Comparison of ENCODE assay signal across 8 cellular contexts in genomic region chr19:42254083-42254849, GRCh38. TPM values are rescaled to one million over a fixed set of nuclear protein-coding genes. Genes with fewer than 3 reads are reported as not detected.
DNase-seq lines count a peak whose midpoint lies in the region; ATAC-seq and TF ChIP-seq lines count a peak whose summit lies in the region.

No MANE protein-coding gene starts in this region.

- no peaks in the 10 kb centered on the region for H3K9me3 Mint-ChIP-seq in activated T-helper 1 cell treated with anti-CD3 and anti-CD28 coated beads, Interleukin-12 subunit alpha, Interleukin-12 subunit beta, Interleukin-2, Interleukin-4 antibody, amounts not matched to agents 30 ng/mL and 10 ng/mL and 1 ng/mL, durations not matched to agents 14 hours and 24 hours and 36 hours
- H3K9me3 Mint-ChIP-seq in nephron = no peaks in the 10 kb centered on the region

- peak overlapping the region; percentile 89 for H3K4me3 ChIP-seq in fibroblast of mammary gland (ENCODE audit: control insufficient read depth, low read depth, low read length)

- peaks cover 8% of the 10 kb centered on the region for H3K36me3 Mint-ChIP-seq in activated T-helper 1 cell treated with anti-CD3 and anti-CD28 coated beads, Interleukin-12 subunit alpha, Interleukin-12 subunit beta, Interleukin-2, Interleukin-4 antibody, amounts not matched to agents 30 ng/mL and 10 ng/mL and 1 ng/mL, durations not matched to agents 14 hours and 24 hours and 36 hours (ENCODE audit: low read depth)
- H3K36me3 Mint-ChIP-seq in nephron (ENCODE audit: low read depth) = peaks cover 9% of the 10 kb centered on the region

- peaks cover 9% of the 10 kb centered on the region for H3K27me3 Mint-ChIP-seq in activated T-helper 1 cell treated with anti-CD3 and anti-CD28 coated beads, Interleukin-12 subunit alpha, Interleukin-12 subunit beta, Interleukin-2, Interleukin-4 antibody, amounts not matched to agents 30 ng/mL and 10 ng/mL and 1 ng/mL, durations not matched to agents 14 hours and 24 hours and 36 hours (ENCODE audit: insufficient read depth)
- H3K27me3 Mint-ChIP-seq in nephron (ENCODE audit: low read depth) = no peaks in the 10 kb centered on the region

- peak overlapping the region; percentile 74 for H3K4me3 Mint-ChIP-seq in activated T-helper 1 cell treated with anti-CD3 and anti-CD28 coated beads, Interleukin-12 subunit alpha, Interleukin-12 subunit beta, Interleukin-2, Interleukin-4 antibody, amounts not matched to agents 30 ng/mL and 10 ng/mL and 1 ng/mL, durations not matched to agents 14 hours and 24 hours and 36 hours
- H3K4me3 Mint-ChIP-seq in nephron = peak overlapping the region; percentile 78 to 83 (median 83)

- intact Hi-C loops in activated T-helper 1 cell treated with anti-CD3 and anti-CD28 coated beads, Interleukin-12 subunit alpha, Interleukin-12 subunit beta, Interleukin-2, Interleukin-4 antibody, amounts not matched to agents 30 ng/mL and 10 ng/mL and 1 ng/mL, durations not matched to agents 14 hours and 24 hours and 36 hours (cut with micrococcal nuclease) = loop anchor here (1.0 kb wide), 1 partner anchor 10 kb away; no protein-coding TSS in a partner anchor

- peaks cover 19% of the 10 kb centered on the region for H3K4me1 Mint-ChIP-seq in activated T-helper 1 cell treated with anti-CD3 and anti-CD28 coated beads, Interleukin-12 subunit alpha, Interleukin-12 subunit beta, Interleukin-2, Interleukin-4 antibody, amounts not matched to agents 30 ng/mL and 10 ng/mL and 1 ng/mL, durations not matched to agents 14 hours and 24 hours and 36 hours (ENCODE audit: low read depth)
- peaks cover 16% of the 10 kb centered on the region for H3K4me1 Mint-ChIP-seq in nephron

- TF ChIP-seq CTCF in fibroblast of mammary gland (conservative IDR thresholded peaks at IDR 0.05; ENCODE audit: control insufficient read depth, insufficient read depth, low read depth, low read length) (no peak), nephron (IDR thresholded peaks at IDR 0.05; ENCODE audit: unreplicated experiment in 3 of 3) (no peak)

- peak overlapping the region; percentile 40 for H3K27ac Mint-ChIP-seq in activated T-helper 1 cell treated with anti-CD3 and anti-CD28 coated beads, Interleukin-12 subunit alpha, Interleukin-12 subunit beta, Interleukin-2, Interleukin-4 antibody, amounts not matched to agents 30 ng/mL and 10 ng/mL and 1 ng/mL, durations not matched to agents 14 hours and 24 hours and 36 hours
- peak overlapping the region in 2 of 3 experiments; percentile 44 to 94 for H3K27ac Mint-ChIP-seq in nephron

- peak; percentile 16 for DNase-seq in DMS79 treated with DMSO at 0.1 percent for 48 hours (lab: John Stamatoyannopoulos, UW)
- DNase-seq in OCI-M1 (lab: John Stamatoyannopoulos, UW) = peak; percentile 91
- DNase-seq in activated T-helper 1 cell treated with anti-CD3 and anti-CD28 coated beads, Interleukin-12 subunit alpha, Interleukin-12 subunit beta, Interleukin-2, Interleukin-4 antibody, amounts not matched to agents 30 ng/mL and 10 ng/mL and 1 ng/mL, durations not matched to agents 14 hours and 24 hours and 36 hours (ENCODE audit: low spot score) = peak; percentile 69
- peak; percentile 41 for DNase-seq in fibroblast of mammary gland (ENCODE audit: low read depth)
- peak; percentile 81 for DNase-seq in stimulated activated naive CD8-positive, alpha-beta T cell treated with anti-CD3 and anti-CD28 coated beads, Interleukin-15, Interleukin-2, amounts not matched to agents 100 U/mL and 50 U/mL, for 24 hours

- peak; percentile 33 for ATAC-seq in HG02759 (IDR thresholded peaks at IDR 0.05; ENCODE audit: unreplicated experiment)
- ATAC-seq in stimulated activated naive CD8-positive, alpha-beta T cell treated with anti-CD3 and anti-CD28 coated beads, Interleukin-15, Interleukin-2, amounts not matched to agents 100 U/mL and 50 U/mL, for 24 hours = peak; percentile 28
- ATAC-seq in HG03520 (IDR thresholded peaks at IDR 0.05; ENCODE audit: unreplicated experiment) = no peak

RNA-seq across cellular contexts. Expression of gene ERF, which starts 0.7 kb away (rescaled TPM):
- 71.9 and 78.4 TPM in 2 replicates for total RNA-seq in activated T-helper 1 cell treated with anti-CD3 and anti-CD28 coated beads, Interleukin-12 subunit alpha, Interleukin-12 subunit beta, Interleukin-2, Interleukin-4 antibody, amounts not matched to agents 30 ng/mL and 10 ng/mL and 1 ng/mL, durations not matched to agents 14 hours and 24 hours and 36 hours

RNA-seq across cellular contexts. Expression of gene GSK3A, which starts 11.9 kb away (rescaled TPM):
- 56.6 and 57.2 TPM in 2 replicates for total RNA-seq in activated T-helper 1 cell treated with anti-CD3 and anti-CD28 coated beads, Interleukin-12 subunit alpha, Interleukin-12 subunit beta, Interleukin-2, Interleukin-4 antibody, amounts not matched to agents 30 ng/mL and 10 ng/mL and 1 ng/mL, durations not matched to agents 14 hours and 24 hours and 36 hours

RNA-seq across cellular contexts. Expression of gene CIC, which starts 14.8 kb away (rescaled TPM):
- 66.9 and 68.0 TPM in 2 replicates for total RNA-seq in activated T-helper 1 cell treated with anti-CD3 and anti-CD28 coated beads, Interleukin-12 subunit alpha, Interleukin-12 subunit beta, Interleukin-2, Interleukin-4 antibody, amounts not matched to agents 30 ng/mL and 10 ng/mL and 1 ng/mL, durations not matched to agents 14 hours and 24 hours and 36 hours

RNA-seq across cellular contexts. Expression of gene ZNF526, which starts 34.2 kb away (rescaled TPM):
- 18.4 and 18.5 TPM in 2 replicates for total RNA-seq in activated T-helper 1 cell treated with anti-CD3 and anti-CD28 coated beads, Interleukin-12 subunit alpha, Interleukin-12 subunit beta, Interleukin-2, Interleukin-4 antibody, amounts not matched to agents 30 ng/mL and 10 ng/mL and 1 ng/mL, durations not matched to agents 14 hours and 24 hours and 36 hours

RNA-seq across cellular contexts. Expression of gene DEDD2, which starts 36.8 kb away (rescaled TPM):
- total RNA-seq in activated T-helper 1 cell treated with anti-CD3 and anti-CD28 coated beads, Interleukin-12 subunit alpha, Interleukin-12 subunit beta, Interleukin-2, Interleukin-4 antibody, amounts not matched to agents 30 ng/mL and 10 ng/mL and 1 ng/mL, durations not matched to agents 14 hours and 24 hours and 36 hours = 36.9 and 37.9 TPM in 2 replicates

Comparison
In these comparisons a context has a peak if more than half of its experiments do, and no peak if none do; other contexts are left out.
1. DNase-seq: peak in every context shown above with its lines; median percentile 91 in OCI-M1; 81 in stimulated activated naive CD8-positive, alpha-beta T cell treated with anti-CD3 and anti-CD28 coated beads, Interleukin-15, Interleukin-2, amounts not matched to agents 100 U/mL and 50 U/mL, for 24 hours; 69 in activated T-helper 1 cell treated with anti-CD3 and anti-CD28 coated beads, Interleukin-12 subunit alpha, Interleukin-12 subunit beta, Interleukin-2, Interleukin-4 antibody, amounts not matched to agents 30 ng/mL and 10 ng/mL and 1 ng/mL, durations not matched to agents 14 hours and 24 hours and 36 hours; 41 in fibroblast of mammary gland; 16 in DMS79 treated with DMSO at 0.1 percent for 48 hours.